In the genomic region with DNA sequence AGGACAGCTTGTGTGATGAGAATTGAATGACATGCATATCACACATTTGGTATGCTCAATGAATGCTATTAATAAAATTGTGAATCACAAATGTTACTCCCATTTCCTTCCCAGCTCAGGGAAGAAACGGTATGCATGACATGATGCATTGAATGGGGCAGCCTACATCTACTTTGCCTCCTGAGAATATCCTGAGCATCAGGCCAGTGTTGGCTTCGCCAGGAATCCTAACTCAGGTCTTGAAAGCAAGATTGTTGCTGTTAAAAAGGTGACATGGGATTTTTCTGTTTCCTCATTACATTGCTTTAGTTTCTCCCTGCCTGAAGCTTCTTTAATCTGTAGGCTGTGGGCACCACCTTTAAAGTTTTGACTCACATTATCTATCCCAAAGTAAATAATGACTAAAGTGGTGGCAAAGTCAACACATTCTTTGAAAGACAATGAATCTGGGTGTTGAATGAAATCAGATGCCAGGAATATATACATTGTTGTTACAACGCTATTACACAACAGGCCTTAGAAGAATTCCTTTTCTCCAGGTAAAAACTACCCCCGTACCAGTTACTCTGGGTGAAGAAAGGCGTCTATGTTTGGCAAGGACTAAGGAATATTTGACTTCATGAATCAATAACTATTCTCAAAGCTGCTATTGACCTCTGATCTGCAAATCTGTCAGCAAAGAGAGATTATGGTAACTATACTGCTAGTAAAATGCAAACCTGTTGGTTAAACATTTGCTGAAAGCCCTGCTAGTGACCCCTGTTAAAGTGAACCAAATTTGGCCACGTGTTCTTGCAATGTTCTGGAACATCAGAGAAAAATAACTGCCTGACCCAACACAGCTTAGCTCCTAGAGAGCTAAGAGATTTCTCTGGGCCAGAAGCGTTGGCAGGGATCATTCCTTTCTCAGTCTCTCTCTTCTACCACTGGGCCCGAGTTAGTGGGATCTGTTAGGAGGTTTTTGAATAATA, we compare ENCODE assay signal across 14 cellular contexts. TPM values are rescaled to one million over a fixed set of nuclear protein-coding genes. Genes with fewer than 3 reads are reported as not detected.
DNase-seq lines count a peak whose midpoint lies in the region; ATAC-seq, FAIRE-seq and TF ChIP-seq lines count a peak whose summit lies in the region.
"Had no signal": no experiment of that assay in that cellular context is flagged by ENCODE, and none has a peak within 500 bp of the region (broad histone marks: within the 10 kb centered on the region; RNA-seq: fewer than 3 reads in every experiment).

No MANE protein-coding gene starts in this region.

- ATAC-seq in GM18868 (IDR thresholded peaks at IDR 0.05; ENCODE audit: unreplicated experiment) (no peak), HG03039 (IDR thresholded peaks at IDR 0.05; ENCODE audit: unreplicated experiment) (no peak)
- ATAC-seq: activated naive CD4-positive, alpha-beta T cell treated with anti-CD3 and anti-CD28 coated beads, Interleukin-2, amount 50 U/mL, for 72 hours; upper lobe of right lung had no signal

- H3K9me3 ChIP-seq in DOHH2 (ENCODE audit: control insufficient read depth, insufficient read depth, low read length) (peaks cover 14% of the 10 kb centered on the region), Karpas-422 (ENCODE audit: low read length) (peaks cover 13% of the 10 kb centered on the region), Peyer's patch (no peaks in the 10 kb centered on the region)
- H3K9me3 ChIP-seq: upper lobe of right lung had no signal

- H3K9me2 ChIP-seq in DOHH2 (replicated peaks; ENCODE audit: control insufficient read depth, low read length): no peaks in the 10 kb centered on the region
- H3K9me2 ChIP-seq in Karpas-422 (replicated peaks; ENCODE audit: insufficient read depth, low read length): no peaks in the 10 kb centered on the region

- peak; percentile 75 for FAIRE-seq in colon (lab: Jason Lieb, UNC)
- FAIRE-seq: H54 had no signal

- H3K36me3 ChIP-seq in DOHH2 (ENCODE audit: control insufficient read depth, low read length) (peaks cover 11% of the 10 kb centered on the region; the same call in 1 of the 2 replicates), Karpas-422 (ENCODE audit: insufficient read depth, low read length) (peaks cover 3% of the 10 kb centered on the region; the same call in 1 of the 2 replicates), Peyer's patch (no peaks in the 10 kb centered on the region)
- H3K36me3 ChIP-seq: upper lobe of right lung had no signal

- DNase-seq in Karpas-422 (no peak), mucosa of gallbladder (ENCODE audit: low spot score) (peak; percentile 68), Peyer's patch (no peak)
- no peak for DNase-seq in activated naive CD4-positive, alpha-beta T cell treated with anti-CD3 and anti-CD28 coated beads, Interleukin-2, amount 50 U/mL, for 16 hours
- DNase-seq: activated CD4-positive, alpha-beta T cell treated with anti-CD3 and anti-CD28 coated beads, Interleukin-2, amount 50 U/mL, for 48 hours; cortex of kidney; NCI-H82; upper lobe of right lung had no signal

- H3K4me2 ChIP-seq in DOHH2 (ENCODE audit: low read length): peak overlapping the region; percentile 66
- peak overlapping the region; percentile 82 for H3K4me2 ChIP-seq in Karpas-422 (ENCODE audit: low read depth, low read length, poor library complexity, severe bottlenecking)

- peaks cover 15% of the 10 kb centered on the region for H3F3A ChIP-seq in DOHH2 (ENCODE audit: control insufficient read depth, insufficient read depth)

- TF ChIP-seq CTCF in DOHH2 (IDR thresholded peaks at IDR 0.05; ENCODE audit: low read depth, low read length, poor library complexity, severe bottlenecking) (no peak), Peyer's patch (IDR thresholded peaks at IDR 0.05) (no peak)

- H2AFZ ChIP-seq in Karpas-422 (ENCODE audit: low read length): peak overlapping the region; percentile 17

- H3K27me3 ChIP-seq in DOHH2 (ENCODE audit: control insufficient read depth, low read length) (no peaks in the 10 kb centered on the region), Karpas-422 (ENCODE audit: low read length) (no peaks in the 10 kb centered on the region), Peyer's patch (no peaks in the 10 kb centered on the region)
- H3K27me3 ChIP-seq: upper lobe of right lung had no signal

- H3K79me2 ChIP-seq in DOHH2 (ENCODE audit: control insufficient read depth, low read length) (no peaks in the 10 kb centered on the region), Karpas-422 (ENCODE audit: low read length) (no peaks in the 10 kb centered on the region)

- H3K4me3 ChIP-seq in DOHH2 (ENCODE audit: low read length): peak overlapping the region; percentile 51
- peak overlapping the region; percentile 4; the same call in 1 of the 2 replicates for H3K4me3 ChIP-seq in Karpas-422 (ENCODE audit: low read length)
- H3K4me3 ChIP-seq in Peyer's patch: no peak overlapping the region
- H3K4me3 ChIP-seq: upper lobe of right lung had no signal

- H3K4me1 ChIP-seq in DOHH2 (ENCODE audit: control insufficient read depth, low read length) (peaks cover 54% of the 10 kb centered on the region), Karpas-422 (ENCODE audit: low read length) (peaks cover 47% of the 10 kb centered on the region), Peyer's patch (peaks cover 0 to 24% (median 3%) of the 10 kb centered on the region in 4 donors)
- H3K4me1 ChIP-seq: upper lobe of right lung had no signal

- no peaks in the 10 kb centered on the region for H4K20me1 ChIP-seq in DOHH2 (ENCODE audit: control insufficient read depth, insufficient read depth, low read depth, low read length)
- H4K20me1 ChIP-seq in Karpas-422 (ENCODE audit: insufficient read depth, low read depth, low read length): no peaks in the 10 kb centered on the region

- TF ChIP-seq POLR2A in Peyer's patch (IDR thresholded peaks at IDR 0.05): no peak

- peak overlapping the region; percentile 42; the same call in 1 of the 2 replicates for H3K9ac ChIP-seq in Karpas-422 (ENCODE audit: low read length)

- H3K27ac ChIP-seq in DOHH2 (ENCODE audit: low read depth, low read length) (peak overlapping the region; percentile 92), Karpas-422 (ENCODE audit: low read length) (peak overlapping the region; percentile 97), Peyer's patch (peak overlapping the region in 2 of 4 donors; percentile 8 to 69)
- H3K27ac ChIP-seq: upper lobe of right lung had no signal

RNA-seq across cellular contexts. Expression of gene NEDD4L, which starts 30.5 kb away (rescaled TPM):
- 12.0 and 17.1 TPM in 2 replicates for total RNA-seq in Karpas-422 (2014; rRNA removed; shearing (Covaris generic); ENCODE audit: low replicate concordance)
- total RNA-seq in mucosa of gallbladder: 99.5 TPM
- total RNA-seq in Peyer's patch: 100 to 1,000 TPM; 213 to 312 (median 277) TPM

Comparison
In these comparisons a context has a peak if more than half of its experiments do, and no peak if none do; other contexts are left out.
1. H3K4me3 ChIP-seq: peak in DOHH2 (single experiment) and Karpas-422 (single experiment); none in Peyer's patch (0 of 4).